In genomic region chrX:130829526-130830515, GRCh38 we compare ENCODE assay signal across 22 cellular contexts.
DNase-seq lines count a peak whose midpoint lies in the region; ATAC-seq and TF ChIP-seq lines count a peak whose summit lies in the region.
"Had no signal": no experiment of that assay in that cellular context is flagged by ENCODE, and none has a peak within 500 bp of the region (broad histone marks: within the 10 kb centered on the region; RNA-seq: fewer than 3 reads in every experiment).

No MANE protein-coding gene starts in this region.

- no peaks in the 10 kb centered on the region for H3K79me2 ChIP-seq in PC-9 (ENCODE audit: low read depth)

- H3F3A ChIP-seq in PC-9 (ENCODE audit: insufficient read depth, low read depth): no peaks in the 10 kb centered on the region

- no peak for TF ChIP-seq CTCF in CD14-positive monocyte (IDR thresholded peaks at IDR 0.05)
- no peak for TF ChIP-seq CTCF in PC-9 (conservative IDR thresholded peaks at IDR 0.05)
- no peak for TF ChIP-seq CTCF in dorsolateral prefrontal cortex (IDR thresholded peaks at IDR 0.05 in 54 of 56, conservative IDR thresholded peaks at IDR 0.05 in 2 of 56; ENCODE audit: low read depth in 1 of 56, partially characterized antibody in 56 of 56)

- WGBS in mesodermal cell (ENCODE audit: insufficient coverage in 2 of 2), 2 experiments: 100% methylated on average over 1 of the region's 2 CpGs

- no TSS peak for BruUV-seq in PC-9 (replicated peaks; lab: Mats Ljungman, UMichigan)

- POLR2A ChIA-PET in PC-9 (lab: Charles Lee; ENCODE audit: unreplicated experiment): interaction anchor here (0.6 kb wide), 1 partner anchor 1308 kb away, joined by 16 read pairs; no protein-coding TSS in a partner anchor

- H3K4me3 ChIP-seq in PC-9 (no peak overlapping the region), dorsolateral prefrontal cortex (no peak overlapping the region), mesodermal cell (ENCODE audit: extremely low read depth, insufficient read depth, low read length, poor library complexity, severe bottlenecking) (no peak overlapping the region)
- H3K4me3 ChIP-seq: GM23338, MG63, psoas muscle, SJCRH30, tibial artery had no signal

- H3K4me3 Mint-ChIP-seq in CD14-positive monocyte: no peak overlapping the region
- H3K4me3 Mint-ChIP-seq: activated naive CD8-positive, alpha-beta T cell treated with anti-CD3 and anti-CD28 coated beads for 36 hours; activated T-helper 1 cell treated with anti-CD3 and anti-CD28 coated beads, Interleukin-12 subunit alpha, Interleukin-12 subunit beta, Interleukin-2, Interleukin-4 antibody, amounts not matched to agents 30 ng/mL and 10 ng/mL and 1 ng/mL, durations not matched to agents 14 hours and 24 hours and 36 hours; CD4-positive, CD25-positive, alpha-beta regulatory T cell; GM23338; nephron progenitor cell; T-helper 2 cell treated with Interferon-gamma antibody and Interleukin-4, amounts not matched to agents 5 μg/mL and 100 μg/mL, for 36 hours had no signal

- H3K27me3 ChIP-seq in PC-9 (ENCODE audit: insufficient read depth, low read depth) (no peaks in the 10 kb centered on the region), dorsolateral prefrontal cortex (peaks cover 0 to 60% (median 4%) of the 10 kb centered on the region in 45 donors)
- H3K27me3 ChIP-seq: MG63, SJCRH30, tibial artery had no signal

- no peaks in the 10 kb centered on the region; the same call in 1 of the 2 replicates for H4K20me1 ChIP-seq in PC-9 (ENCODE audit: insufficient read depth)

- H3K27ac ChIP-seq in PC-9 (peak overlapping the region; percentile 51), dorsolateral prefrontal cortex (peak overlapping the region in 54 of 59 donors; percentile 7 to 84 (median 59)), mesodermal cell (ENCODE audit: low read depth, low read length, severe bottlenecking) (peak overlapping the region; percentile 16)
- H3K27ac ChIP-seq: psoas muscle, SJCRH30, tibial artery had no signal

- intact Hi-C loops in CD14-positive monocyte (cut with micrococcal nuclease) (no loop called here), PC-9 (cut with micrococcal nuclease; ENCODE audit: unreplicated experiment) (no loop called here), dorsolateral prefrontal cortex (cut with DNase I) (loop anchor here in 1 of 2 donors (10.0 kb wide), 1 partner anchor 55 kb away; no protein-coding TSS in a partner anchor)

- H3K9me3 Mint-ChIP-seq in CD14-positive monocyte: peaks cover 0 to 3% (median 0%) of the 10 kb centered on the region in 7 donors
- H3K9me3 Mint-ChIP-seq: activated naive CD8-positive, alpha-beta T cell treated with anti-CD3 and anti-CD28 coated beads for 36 hours; activated T-helper 1 cell treated with anti-CD3 and anti-CD28 coated beads, Interleukin-12 subunit alpha, Interleukin-12 subunit beta, Interleukin-2, Interleukin-4 antibody, amounts not matched to agents 30 ng/mL and 10 ng/mL and 1 ng/mL, durations not matched to agents 14 hours and 24 hours and 36 hours; CD4-positive, CD25-positive, alpha-beta regulatory T cell; GM23338; nephron progenitor cell; T-helper 2 cell treated with Interferon-gamma antibody and Interleukin-4, amounts not matched to agents 5 μg/mL and 100 μg/mL, for 36 hours had no signal

- peaks cover 60% of the 10 kb centered on the region for H3K4me1 Mint-ChIP-seq in CD14-positive monocyte

- H3K27me3 Mint-ChIP-seq in CD14-positive monocyte (ENCODE audit: low read depth in 3 of 3): no peaks in the 10 kb centered on the region
- H3K27me3 Mint-ChIP-seq: activated naive CD8-positive, alpha-beta T cell treated with anti-CD3 and anti-CD28 coated beads for 36 hours; CD4-positive, CD25-positive, alpha-beta regulatory T cell had no signal

- CTCF ChIA-PET in PC-9 (lab: Charles Lee): interaction anchor here (0.6 kb wide), 1 partner anchor 964 kb away, joined by 5 read pairs; no protein-coding TSS in a partner anchor

- no peak overlapping the region for H2AFZ ChIP-seq in PC-9
- H2AFZ ChIP-seq: GM23338 had no signal

- DNase-seq in CD14-positive monocyte (ENCODE audit: low spot score) (no peak), PC-9 (peak in 1 of 2 experiments; percentile 74), dorsolateral prefrontal cortex (no peak), MV-4-11 (lab: John Stamatoyannopoulos, UW) (no peak), NCI-H510A treated with DMSO at 0.1 percent for 48 hours (lab: John Stamatoyannopoulos, UW) (no peak)
- DNase-seq: ACHN; activated naive CD8-positive, alpha-beta T cell treated with anti-CD3 and anti-CD28 coated beads for 36 hours; CD4-positive, CD25-positive, alpha-beta regulatory T cell; DMS79 treated with DMSO at 0.1 percent for 48 hours; mesenchymal stem cell; MG63; NCI-H2029; nephron progenitor cell; psoas muscle; SJCRH30 had no signal

- H3K36me3 Mint-ChIP-seq in CD14-positive monocyte: peaks cover 0 to 3% of the 10 kb centered on the region in 2 donors
- H3K36me3 Mint-ChIP-seq: CD4-positive, CD25-positive, alpha-beta regulatory T cell had no signal

- H3K27ac Mint-ChIP-seq in CD14-positive monocyte: peak overlapping the region in 5 of 7 donors; percentile 40 to 78 (median 49)
- H3K27ac Mint-ChIP-seq: activated naive CD8-positive, alpha-beta T cell treated with anti-CD3 and anti-CD28 coated beads for 36 hours; activated T-helper 1 cell treated with anti-CD3 and anti-CD28 coated beads, Interleukin-12 subunit alpha, Interleukin-12 subunit beta, Interleukin-2, Interleukin-4 antibody, amounts not matched to agents 30 ng/mL and 10 ng/mL and 1 ng/mL, durations not matched to agents 14 hours and 24 hours and 36 hours; CD4-positive, CD25-positive, alpha-beta regulatory T cell; GM23338; nephron progenitor cell; T-helper 2 cell treated with Interferon-gamma antibody and Interleukin-4, amounts not matched to agents 5 μg/mL and 100 μg/mL, for 36 hours had no signal

- H3K36me3 ChIP-seq in PC-9 (ENCODE audit: low read depth): no peaks in the 10 kb centered on the region
- H3K36me3 ChIP-seq in mesodermal cell (ENCODE audit: control insufficient read depth, insufficient read depth, low read length): no peaks in the 10 kb centered on the region
- H3K36me3 ChIP-seq: MG63, SJCRH30, tibial artery had no signal

- ATAC-seq in HG03521 (IDR thresholded peaks at IDR 0.05; ENCODE audit: unreplicated experiment): no peak
- ATAC-seq in GM21717 (IDR thresholded peaks at IDR 0.05; ENCODE audit: unreplicated experiment): no peak
- ATAC-seq: GM23338, psoas muscle had no signal

- H3K9me2 ChIP-seq in PC-9 (ENCODE audit: insufficient read depth): peaks cover 4% of the 10 kb centered on the region; the same call in 1 of the 2 replicates

- peak overlapping the region; percentile 26; the same call in 1 of the 2 replicates for H3K4me2 ChIP-seq in PC-9
- H3K4me2 ChIP-seq: GM23338 had no signal

- H3K9me3 ChIP-seq in PC-9 (ENCODE audit: insufficient read depth, low read depth): no peaks in the 10 kb centered on the region
- H3K9me3 ChIP-seq in mesodermal cell (ENCODE audit: control insufficient read depth, low read length): no peaks in the 10 kb centered on the region
- H3K9me3 ChIP-seq: MG63, psoas muscle, SJCRH30, tibial artery had no signal

- H3K4me1 ChIP-seq in PC-9 (replicated peaks; ENCODE audit: insufficient read depth) (peaks cover 14% of the 10 kb centered on the region), mesodermal cell (ENCODE audit: control insufficient read depth, insufficient read depth, low read length, poor library complexity, severe bottlenecking) (no peaks in the 10 kb centered on the region)
- H3K4me1 ChIP-seq: psoas muscle, SJCRH30 had no signal
